In genomic region chr11:12092714-12093113, GRCh38 we compare ENCODE assay signal across 16 cellular contexts. TPM values are rescaled to one million over a fixed set of nuclear protein-coding genes. Genes with fewer than 3 reads are reported as not detected.
DNase-seq lines count a peak whose midpoint lies in the region; ATAC-seq and TF ChIP-seq lines count a peak whose summit lies in the region.
"Had no signal": no experiment of that assay in that cellular context is flagged by ENCODE, and none has a peak within 500 bp of the region (broad histone marks: within the 10 kb centered on the region; RNA-seq: fewer than 3 reads in every experiment).

No MANE protein-coding gene starts in this region.

- H3K4me1 ChIP-seq in H9 (ENCODE audit: insufficient read depth, low read length) = no peaks in the 10 kb centered on the region
- H3K4me1 ChIP-seq in esophagus muscularis mucosa = peaks cover 40 to 50% (median 43%) of the 10 kb centered on the region in 4 donors
- H3K4me1 ChIP-seq: HAP-1 had no signal

- H3K14ac ChIP-seq in H9 (ENCODE audit: insufficient read depth, low read length) = no peak overlapping the region; the same call in 1 of the 2 replicates

- no peaks in the 10 kb centered on the region for H3K27me3 ChIP-seq in H9 (ENCODE audit: insufficient read depth, low read length)
- H3K27me3 ChIP-seq in esophagus muscularis mucosa = no peaks in the 10 kb centered on the region
- H3K27me3 ChIP-seq: adrenal gland had no signal

- no peaks in the 10 kb centered on the region for H3K36me3 Mint-ChIP-seq in H9 (ENCODE audit: insufficient read depth in 1 of 3, low read depth in 3 of 3)
- H3K36me3 Mint-ChIP-seq: memory B cell had no signal

- H2AK5ac ChIP-seq in H9 (ENCODE audit: insufficient read length, low read length) = no peak overlapping the region

- H4K91ac ChIP-seq in H9 (ENCODE audit: insufficient read length, low read depth, low read length) = no peak overlapping the region

- WGBS in H9 (ENCODE audit: extremely low coverage, insufficient read length, low lambda C conversion rate) = no CpG with 5 or more reads among the region's 6 CpGs
- 40% methylated on average over 6 of the region's 6 CpGs for WGBS in esophagus muscularis mucosa

- no peak overlapping the region for H3K4me2 ChIP-seq in H9 (ENCODE audit: insufficient read depth, insufficient read length, low read length)
- H3K4me2 ChIP-seq: KMS-11 had no signal

- H2AFZ ChIP-seq in H9 (ENCODE audit: low read length) = no peak overlapping the region

- H2BK120ac ChIP-seq in H9 (ENCODE audit: low read depth, low read length, poor library complexity, severe bottlenecking) = no peak overlapping the region

- no peak overlapping the region for H2BK20ac ChIP-seq in H9 (ENCODE audit: low read depth, low read length, poor library complexity, severe bottlenecking)

- H3K27ac ChIP-seq in H9 (ENCODE audit: insufficient read length, low read depth, low read length) = no peak overlapping the region
- peak overlapping the region in 3 of 4 donors; percentile 26 to 45 (median 29) for H3K27ac ChIP-seq in esophagus muscularis mucosa (replicated peaks in 1 of 4)
- H3K27ac ChIP-seq: adrenal gland, KMS-11, SK-N-MC, WERI-Rb-1 had no signal

- H3K36me3 ChIP-seq in esophagus muscularis mucosa = no peaks in the 10 kb centered on the region
- H3K36me3 ChIP-seq: adrenal gland, HAP-1, WERI-Rb-1 had no signal

- H3K79me1 ChIP-seq in H9 (ENCODE audit: insufficient read depth, low read depth, low read length, poor library complexity, severe bottlenecking) = no peaks in the 10 kb centered on the region

- H3K4me3 Mint-ChIP-seq in H9 = no peak overlapping the region; a peak in 1 of 5 replicates
- H3K4me3 Mint-ChIP-seq: memory B cell; stimulated activated naive CD8-positive, alpha-beta T cell treated with anti-CD3 and anti-CD28 coated beads, Interleukin-15, amount 100 ng/mL, for 72 hours had no signal

- no peak overlapping the region for H3K9ac ChIP-seq in H9 (ENCODE audit: extremely low read depth, insufficient read length, low read length)
- H3K9ac ChIP-seq: KMS-11 had no signal

- H3K56ac ChIP-seq in H9 (ENCODE audit: insufficient read length, low read depth, low read length) = no peak overlapping the region

- H2BK15ac ChIP-seq in H9 (ENCODE audit: low read depth, low read length) = no peak overlapping the region

- H3K79me2 ChIP-seq in H9 (ENCODE audit: insufficient read depth, low read length) = no peaks in the 10 kb centered on the region

- H3K27me3 Mint-ChIP-seq in H9 (ENCODE audit: low read depth) = peaks cover 6% of the 10 kb centered on the region

- TF ChIP-seq EP300 in esophagus muscularis mucosa (IDR thresholded peaks at IDR 0.05) = no peak

- H4K20me1 ChIP-seq in H9 (ENCODE audit: control insufficient read depth, insufficient read depth, insufficient read length) = no peaks in the 10 kb centered on the region

- H3K27ac Mint-ChIP-seq in H9 = peak overlapping the region; percentile 88 to 95 (median 92)
- H3K27ac Mint-ChIP-seq: memory B cell; stimulated activated naive CD8-positive, alpha-beta T cell treated with anti-CD3 and anti-CD28 coated beads, Interleukin-15, amount 100 ng/mL, for 72 hours had no signal

- no peaks in the 10 kb centered on the region for H3K9me3 ChIP-seq in H9 (ENCODE audit: control insufficient read depth, low read depth, low read length)
- H3K9me3 ChIP-seq in esophagus muscularis mucosa = no peaks in the 10 kb centered on the region
- H3K9me3 ChIP-seq: adrenal gland, HAP-1 had no signal

- TF ChIP-seq CTCF in H9 (conservative IDR thresholded peaks at IDR 0.05) (no peak), esophagus muscularis mucosa (IDR thresholded peaks at IDR 0.05) (no peak)

- H3T11ph ChIP-seq in H9 (ENCODE audit: low read length) = no peak overlapping the region

- H3K4me1 Mint-ChIP-seq in H9 = peaks cover 38 to 41% of the 10 kb centered on the region in 2 experiments

- TF ChIP-seq POLR2A in esophagus muscularis mucosa (IDR thresholded peaks at IDR 0.05; ENCODE audit: low read depth) = no peak

- H3K4me3 ChIP-seq in esophagus muscularis mucosa = no peak overlapping the region
- H3K4me3 ChIP-seq: adrenal gland, HAP-1, SK-N-MC had no signal

- H3K23me2 ChIP-seq in H9 (ENCODE audit: insufficient read length, low read depth, low read length, poor library complexity, severe bottlenecking) = no peaks in the 10 kb centered on the region

- DNase-seq in H9 (peak; percentile 39), NCI-H2107 (lab: John Stamatoyannopoulos, UW) (peak; percentile 58), esophagus muscularis mucosa (ENCODE audit: extremely low spot score) (no peak), retina (peak; percentile 40), NCI-H1694 treated with DMSO at 0.1 percent for 48 hours (lab: John Stamatoyannopoulos, UW) (no peak), iPS-NIHi7 (ENCODE audit: extremely low spot score) (no peak)
- DNase-seq: activated T-cell treated with anti-CD3 and anti-CD28 coated beads for 4 hours; adrenal gland; NCI-H82; stimulated activated naive CD8-positive, alpha-beta T cell treated with anti-CD3 and anti-CD28 coated beads, Interleukin-15, amount 100 ng/mL, for 72 hours; WERI-Rb-1 had no signal

- H3K18ac ChIP-seq in H9 (ENCODE audit: insufficient read length, low read depth, low read length) = no peak overlapping the region

- H2BK5ac ChIP-seq in H9 (ENCODE audit: insufficient read length, low read length) = no peak overlapping the region

- no peak for ATAC-seq in GM18517 (IDR thresholded peaks at IDR 0.05; ENCODE audit: unreplicated experiment)
- ATAC-seq: stimulated activated naive CD8-positive, alpha-beta T cell treated with anti-CD3 and anti-CD28 coated beads, Interleukin-15, amount 100 ng/mL, for 72 hours had no signal

- H2BK12ac ChIP-seq in H9 (ENCODE audit: insufficient read length, low read depth, low read length) = no peak overlapping the region

- H4K8ac ChIP-seq in H9 (replicated peaks; ENCODE audit: insufficient read length, low read depth, low read length) = no peak overlapping the region

- H3K23ac ChIP-seq in H9 (ENCODE audit: insufficient read length, low read depth, low read length) = no peak overlapping the region

- peaks cover 0 to 2% of the 10 kb centered on the region in 2 experiments; a peak in 1 of 5 replicates for H3K9me3 Mint-ChIP-seq in H9
- H3K9me3 Mint-ChIP-seq: memory B cell; stimulated activated naive CD8-positive, alpha-beta T cell treated with anti-CD3 and anti-CD28 coated beads, Interleukin-15, amount 100 ng/mL, for 72 hours had no signal

- intact Hi-C loops in esophagus muscularis mucosa (cut with DNase I) = loop anchor here (5.0 kb wide), 1 partner anchor 185 kb away; no protein-coding TSS in a partner anchor

- H4K5ac ChIP-seq in H9 (ENCODE audit: insufficient read length, low read depth, low read length) = no peak overlapping the region

- no peak overlapping the region for H3K4ac ChIP-seq in H9 (ENCODE audit: low read depth, low read length)

RNA-seq across cellular contexts. Expression of gene MICAL2, which starts 17.7 kb away (rescaled TPM):
- total RNA-seq in H9 (2021) (4.7 and 6.0 TPM in 2 replicates), esophagus muscularis mucosa (100 to 1,000 TPM; 195 to 499 (median 259) TPM)

Comparison
In these comparisons a context has a peak if more than half of its experiments do, and no peak if none do; other contexts are left out.
1. DNase-seq: peak in H9 (single experiment), NCI-H2107 (single experiment) and retina (single experiment); none in esophagus muscularis mucosa (single experiment), NCI-H1694 treated with DMSO at 0.1 percent for 48 hours (single experiment) and iPS-NIHi7 (single experiment).
2. RNA of gene MICAL2, which starts 17.7 kb away (total RNA-seq): 195 to 499 TPM in esophagus muscularis mucosa; 4.7 to 6.0 TPM in H9; every median in the first group is over 10 times any median in the second.